1 cellular context compared by ENCODE assay signal in genomic region chr16:1959269-1960039, GRCh38.
A peak's percentile ranks its signal among the peaks of the same experiment; 100 is the strongest.
TF ChIP-seq lines count a peak whose summit lies in the region.

Gene NDUFB10 (plus strand): TSS chr16:1959538. CDS start chr16:1959625, 87 bp downstream.

TF ChIP-seq in HepG2, 621 proteins besides CTCF, POLR2A, EP300 and RAD21 (continued from another document and continues in another):
- no peak for TF ChIP-seq ZBTB37 (CRISPR knock-in tag; IDR thresholded peaks at IDR 0.05)
- TF ChIP-seq CEBPZ (IDR thresholded peaks at IDR 0.05; ENCODE audit: low read length) = no peak
- no peak for TF ChIP-seq DR1 (CRISPR knock-in tag; IDR thresholded peaks at IDR 0.05)
- no peak for TF ChIP-seq GZF1 (CRISPR knock-in tag; IDR thresholded peaks at IDR 0.05)
- TF ChIP-seq ZNF776 (CRISPR knock-in tag; IDR thresholded peaks at IDR 0.05) = peak; percentile 91
- TF ChIP-seq MED1 (CRISPR knock-in tag; IDR thresholded peaks at IDR 0.05) = peak; percentile 74
- peak; percentile 69; the same call in 1 of the 2 replicates for TF ChIP-seq ZFP82 (CRISPR knock-in tag; IDR thresholded peaks at IDR 0.05; ENCODE audit: borderline replicate concordance)
- TF ChIP-seq TEAD3 (CRISPR knock-in tag; optimal IDR thresholded peaks at IDR 0.05; ENCODE audit: borderline replicate concordance) = no peak
- TF ChIP-seq ZNF772 (CRISPR knock-in tag; IDR thresholded peaks at IDR 0.05) = peak; percentile 82; the same call in 1 of the 2 replicates
- peak; percentile 89 for TF ChIP-seq ZFP91 (CRISPR knock-in tag; IDR thresholded peaks at IDR 0.05; ENCODE audit: borderline replicate concordance)
- peak; percentile 44; the same call in 1 of the 2 replicates for TF ChIP-seq ZNF572 (CRISPR knock-in tag; IDR thresholded peaks at IDR 0.05)
- TF ChIP-seq ZNF407 (CRISPR knock-in tag; IDR thresholded peaks at IDR 0.05; ENCODE audit: not compliant biosample characterization) = no peak
- no peak for TF ChIP-seq FOSL1 (CRISPR knock-in tag; IDR thresholded peaks at IDR 0.05; ENCODE audit: borderline replicate concordance)
- peak; percentile 25; the same call in 1 of the 2 replicates for TF ChIP-seq ZNF430 (CRISPR knock-in tag; IDR thresholded peaks at IDR 0.05)
- no peak for TF ChIP-seq NRL (CRISPR knock-in tag; IDR thresholded peaks at IDR 0.05; ENCODE audit: borderline replicate concordance)
- no peak for TF ChIP-seq MTA3 (CRISPR knock-in tag; IDR thresholded peaks at IDR 0.05)
- no peak for TF ChIP-seq RAD51 (IDR thresholded peaks at IDR 0.05; ENCODE audit: borderline replicate concordance)
- no peak for TF ChIP-seq BRCA1 (CRISPR knock-in tag; IDR thresholded peaks at IDR 0.05)
- peak; percentile 39; the same call in 1 of the 2 replicates for TF ChIP-seq NFAT5 (CRISPR knock-in tag; IDR thresholded peaks at IDR 0.05)
- TF ChIP-seq PAWR (CRISPR knock-in tag; IDR thresholded peaks at IDR 0.05; ENCODE audit: borderline replicate concordance) = no peak
- TF ChIP-seq ZNF44 (CRISPR knock-in tag; IDR thresholded peaks at IDR 0.05) = no peak
- TF ChIP-seq ARID2 (CRISPR knock-in tag; IDR thresholded peaks at IDR 0.05; ENCODE audit: borderline replicate concordance) = no peak
- TF ChIP-seq RORA (CRISPR knock-in tag; IDR thresholded peaks at IDR 0.05) = no peak
- TF ChIP-seq HCFC1 (IDR thresholded peaks at IDR 0.05; ENCODE audit: low read depth, low read length) = peak; percentile 92
- TF ChIP-seq MAFK (conservative IDR thresholded peaks at IDR 0.05 in 1 of 2, IDR thresholded peaks at IDR 0.05 in 1 of 2; ENCODE audit: low read length in 2 of 2) = no peak
- no peak for TF ChIP-seq ZNF781 (CRISPR knock-in tag; IDR thresholded peaks at IDR 0.05; ENCODE audit: borderline replicate concordance, not compliant biosample characterization)
- TF ChIP-seq RERE (CRISPR knock-in tag; IDR thresholded peaks at IDR 0.05; ENCODE audit: low read depth) = no peak
